ENCODE assay signal across 17 cellular contexts in genomic region chr9:137786511-137786920, GRCh38.
DNase-seq lines count a peak whose midpoint lies in the region; ATAC-seq and TF ChIP-seq lines count a peak whose summit lies in the region.
"Had no signal": no experiment of that assay in that cellular context is flagged by ENCODE, and none has a peak within 500 bp of the region (broad histone marks: within the 10 kb centered on the region; RNA-seq: fewer than 3 reads in every experiment).

No MANE protein-coding gene starts in this region.

- H3K4me3 ChIP-seq in upper lobe of right lung = no peak overlapping the region
- H3K4me3 ChIP-seq: gastroesophageal sphincter, transverse colon had no signal

- CTCF ChIA-PET in activated naive CD4-positive, alpha-beta T cell treated with anti-CD3 and anti-CD28 coated beads, Interleukin-2, amount 10 ng/mL, durations not matched to agents 7 days and 5 days (lab: Charles Lee) = no interaction called here

- TF ChIP-seq CTCF in brain (conservative IDR thresholded peaks at IDR 0.05) (no peak), upper lobe of right lung (IDR thresholded peaks at IDR 0.05) (no peak)

- ATAC-seq in activated naive CD4-positive, alpha-beta T cell treated with anti-CD3 and anti-CD28 coated beads, Interleukin-2, amount 50 U/mL, for 72 hours = no peak
- no peak for ATAC-seq in upper lobe of right lung
- ATAC-seq: gastroesophageal sphincter; natural killer cell treated with Interleukin-12 subunit alpha and Interleukin-12 subunit beta and Interleukin-15 and Interleukin-18, amount 100 ng/mL, for 72 hours had no signal

- DNase-seq in activated naive CD4-positive, alpha-beta T cell treated with anti-CD3 and anti-CD28 coated beads, Interleukin-2, amount 50 U/mL, for 72 hours (ENCODE audit: low spot score in 2 of 2) = no peak
- no peak for DNase-seq in activated naive CD4-positive, alpha-beta T cell treated with anti-CD3 and anti-CD28 coated beads, Interleukin-2, amount 10 ng/mL, durations not matched to agents 7 days and 5 days
- DNase-seq in medulla oblongata (ENCODE audit: extremely low spot score) (peak; percentile 27), upper lobe of right lung (peak; percentile 30), DMS53 treated with DMSO at 0.1 percent for 48 hours (lab: John Stamatoyannopoulos, UW; ENCODE audit: unreplicated experiment) (no peak), NCI-H1694 treated with DMSO at 0.1 percent for 48 hours (lab: John Stamatoyannopoulos, UW) (no peak)
- no peak for DNase-seq in stimulated activated CD4-positive, alpha-beta T cell treated with anti-CD3 and anti-CD28 coated beads, Interleukin-4, amount 100 ng/mL, for 24 hours
- DNase-seq: activated CD4-positive, alpha-beta T cell treated with anti-CD3 and anti-CD28 coated beads for 1 hour; activated naive CD8-positive, alpha-beta T cell treated with anti-CD3 and anti-CD28 coated beads, Interleukin-2, amount 10 ng/mL, durations not matched to agents 7 days and 5 days; CD4-positive, alpha-beta T cell; central memory CD4-positive, alpha-beta T cell; immature natural killer cell; stimulated activated CD4-positive, alpha-beta T cell treated with anti-CD3 and anti-CD28 coated beads, Interleukin-4, amount 100 ng/mL, for 4 hours; transverse colon had no signal

- H3K27ac ChIP-seq in upper lobe of right lung = no peak overlapping the region
- H3K27ac ChIP-seq: gastroesophageal sphincter, transverse colon had no signal

- H3K4me1 ChIP-seq in upper lobe of right lung = no peaks in the 10 kb centered on the region
- H3K4me1 ChIP-seq: gastroesophageal sphincter had no signal

- H3K4me3 Mint-ChIP-seq in activated naive CD4-positive, alpha-beta T cell treated with anti-CD3 and anti-CD28 coated beads, Interleukin-2, amount 10 ng/mL, durations not matched to agents 7 days and 5 days = no peak overlapping the region
- no peak overlapping the region for H3K4me3 Mint-ChIP-seq in brain
- H3K4me3 Mint-ChIP-seq: activated naive CD8-positive, alpha-beta T cell treated with anti-CD3 and anti-CD28 coated beads, Interleukin-2, amount 10 ng/mL, durations not matched to agents 7 days and 5 days; CD4-positive, alpha-beta T cell; immature natural killer cell; natural killer cell treated with Interleukin-12 subunit alpha and Interleukin-12 subunit beta and Interleukin-15 and Interleukin-18, amount 100 ng/mL, for 72 hours had no signal

- H3K27me3 Mint-ChIP-seq in activated naive CD4-positive, alpha-beta T cell treated with anti-CD3 and anti-CD28 coated beads, Interleukin-2, amount 10 ng/mL, durations not matched to agents 7 days and 5 days = no peaks in the 10 kb centered on the region
- H3K27me3 Mint-ChIP-seq in brain = peaks cover 3% of the 10 kb centered on the region
- H3K27me3 Mint-ChIP-seq: activated naive CD8-positive, alpha-beta T cell treated with anti-CD3 and anti-CD28 coated beads, Interleukin-2, amount 10 ng/mL, durations not matched to agents 7 days and 5 days; CD4-positive, alpha-beta T cell; natural killer cell treated with Interleukin-12 subunit alpha and Interleukin-12 subunit beta and Interleukin-15 and Interleukin-18, amount 100 ng/mL, for 72 hours had no signal

- H3K36me3 ChIP-seq in upper lobe of right lung = peaks cover 62% of the 10 kb centered on the region

- intact Hi-C loops in upper lobe of right lung (cut with DNase I) = no loop called here

- peak overlapping the region; percentile 40 to 67 for H3K27ac Mint-ChIP-seq in activated naive CD4-positive, alpha-beta T cell treated with anti-CD3 and anti-CD28 coated beads, Interleukin-2, amount 50 U/mL, for 72 hours
- H3K27ac Mint-ChIP-seq in activated naive CD4-positive, alpha-beta T cell treated with anti-CD3 and anti-CD28 coated beads, Interleukin-2, amount 10 ng/mL, durations not matched to agents 7 days and 5 days = no peak overlapping the region
- peak overlapping the region in 3 of 5 experiments; percentile 38 to 45 (median 38) for H3K27ac Mint-ChIP-seq in brain
- H3K27ac Mint-ChIP-seq: activated naive CD8-positive, alpha-beta T cell treated with anti-CD3 and anti-CD28 coated beads, Interleukin-2, amount 10 ng/mL, durations not matched to agents 7 days and 5 days; CD4-positive, alpha-beta T cell had no signal

- no peaks in the 10 kb centered on the region for H3K9me3 ChIP-seq in upper lobe of right lung
- H3K9me3 ChIP-seq: gastroesophageal sphincter, transverse colon had no signal

- H3K36me3 Mint-ChIP-seq in activated naive CD4-positive, alpha-beta T cell treated with anti-CD3 and anti-CD28 coated beads, Interleukin-2, amount 50 U/mL, for 72 hours = peaks cover 0 to 9% of the 10 kb centered on the region in 2 donors
- peaks cover 35% of the 10 kb centered on the region for H3K36me3 Mint-ChIP-seq in activated naive CD4-positive, alpha-beta T cell treated with anti-CD3 and anti-CD28 coated beads, Interleukin-2, amount 10 ng/mL, durations not matched to agents 7 days and 5 days
- peaks cover 47% of the 10 kb centered on the region for H3K36me3 Mint-ChIP-seq in brain

- no peaks in the 10 kb centered on the region for H3K9me3 Mint-ChIP-seq in activated naive CD4-positive, alpha-beta T cell treated with anti-CD3 and anti-CD28 coated beads, Interleukin-2, amount 50 U/mL, for 72 hours
- no peaks in the 10 kb centered on the region for H3K9me3 Mint-ChIP-seq in activated naive CD4-positive, alpha-beta T cell treated with anti-CD3 and anti-CD28 coated beads, Interleukin-2, amount 10 ng/mL, durations not matched to agents 7 days and 5 days
- H3K9me3 Mint-ChIP-seq in brain = peaks cover 0 to 2% (median 0%) of the 10 kb centered on the region in 5 experiments
- H3K9me3 Mint-ChIP-seq: activated naive CD8-positive, alpha-beta T cell treated with anti-CD3 and anti-CD28 coated beads, Interleukin-2, amount 10 ng/mL, durations not matched to agents 7 days and 5 days; CD4-positive, alpha-beta T cell; immature natural killer cell; natural killer cell treated with Interleukin-12 subunit alpha and Interleukin-12 subunit beta and Interleukin-15 and Interleukin-18, amount 100 ng/mL, for 72 hours had no signal

- H3K27me3 ChIP-seq in upper lobe of right lung = no peaks in the 10 kb centered on the region
- H3K27me3 ChIP-seq: gastroesophageal sphincter, transverse colon had no signal

- peaks cover 7% of the 10 kb centered on the region for H3K4me1 Mint-ChIP-seq in activated naive CD4-positive, alpha-beta T cell treated with anti-CD3 and anti-CD28 coated beads, Interleukin-2, amount 10 ng/mL, durations not matched to agents 7 days and 5 days
- H3K4me1 Mint-ChIP-seq in brain = peaks cover 12% of the 10 kb centered on the region

Comparison
In these comparisons a context has a peak if more than half of its experiments do, and no peak if none do; other contexts are left out.
1. DNase-seq: peak in medulla oblongata (single experiment) and upper lobe of right lung (single experiment); none in activated naive CD4-positive, alpha-beta T cell treated with anti-CD3 and anti-CD28 coated beads, Interleukin-2, amount 50 U/mL, for 72 hours (0 of 2), activated naive CD4-positive, alpha-beta T cell treated with anti-CD3 and anti-CD28 coated beads, Interleukin-2, amount 10 ng/mL, durations not matched to agents 7 days and 5 days (single experiment), stimulated activated CD4-positive, alpha-beta T cell treated with anti-CD3 and anti-CD28 coated beads, Interleukin-4, amount 100 ng/mL, for 24 hours (single experiment), DMS53 treated with DMSO at 0.1 percent for 48 hours (single experiment) and NCI-H1694 treated with DMSO at 0.1 percent for 48 hours (single experiment).